Comparison of ENCODE assay signal across 8 cellular contexts in the genomic region with DNA sequence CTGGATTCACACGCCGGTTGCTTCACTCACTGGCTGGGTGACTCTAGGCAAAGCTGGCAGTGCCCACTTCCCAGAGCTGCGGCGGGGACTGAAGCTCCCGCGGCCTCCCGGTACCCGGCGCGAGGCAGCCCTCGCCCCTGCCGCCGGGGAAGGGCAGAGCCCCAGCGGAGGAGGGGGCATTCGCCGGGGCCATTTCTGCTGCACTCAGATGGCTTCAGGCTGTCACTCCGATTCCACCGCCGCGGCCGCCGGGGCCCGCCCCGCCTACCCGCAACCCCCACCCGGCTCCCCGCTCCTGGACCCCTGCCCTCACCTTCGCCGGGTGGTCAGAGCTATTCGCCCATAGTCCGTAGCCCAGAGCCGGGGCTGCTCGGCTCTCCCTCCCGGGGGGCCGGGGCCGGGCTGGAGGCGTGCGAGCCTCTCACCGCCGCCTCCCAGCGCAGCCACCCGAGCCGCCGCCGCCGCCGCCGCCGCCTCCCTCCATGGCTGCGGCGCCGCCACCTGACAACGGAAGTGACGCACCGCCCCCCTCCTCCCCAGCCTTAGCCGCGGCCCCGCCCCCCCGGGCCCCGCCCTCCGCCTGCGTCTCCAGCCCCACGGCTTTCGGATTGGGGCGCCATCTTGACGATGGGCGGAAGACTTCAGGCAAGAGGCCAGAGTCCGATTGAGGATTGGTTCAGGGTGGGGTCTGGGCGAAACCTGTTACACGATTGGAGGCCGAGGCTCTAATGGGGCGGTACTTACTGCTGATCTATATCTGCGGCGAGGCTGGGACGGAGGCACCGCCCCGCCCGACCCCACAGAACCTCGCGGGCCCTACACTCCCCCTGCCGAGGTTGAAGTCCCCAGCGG. TPM values are rescaled to one million over a fixed set of nuclear protein-coding genes. Genes with fewer than 3 reads are reported as not detected.
DNase-seq lines count a peak whose midpoint lies in the region; ATAC-seq, FAIRE-seq and TF ChIP-seq lines count a peak whose summit lies in the region.

A gene with protein sequence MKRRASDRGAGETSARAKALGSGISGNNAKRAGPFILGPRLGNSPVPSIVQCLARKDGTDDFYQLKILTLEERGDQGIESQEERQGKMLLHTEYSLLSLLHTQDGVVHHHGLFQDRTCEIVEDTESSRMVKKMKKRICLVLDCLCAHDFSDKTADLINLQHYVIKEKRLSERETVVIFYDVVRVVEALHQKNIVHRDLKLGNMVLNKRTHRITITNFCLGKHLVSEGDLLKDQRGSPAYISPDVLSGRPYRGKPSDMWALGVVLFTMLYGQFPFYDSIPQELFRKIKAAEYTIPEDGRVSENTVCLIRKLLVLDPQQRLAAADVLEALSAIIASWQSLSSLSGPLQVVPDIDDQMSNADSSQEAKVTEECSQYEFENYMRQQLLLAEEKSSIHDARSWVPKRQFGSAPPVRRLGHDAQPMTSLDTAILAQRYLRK (minus strand): TSS at position 515 of the 852 bp plus-strand sequence. CDS start 24,592 bp downstream, outside the sequence.

- 0 to 1% (median 1%) methylated on average over 55 to 82 of the region's 82 CpGs for WGBS in psoas muscle, 3 donors

- H3K9me3 ChIP-seq in right atrium auricular region (no peaks in the 10 kb centered on the region), psoas muscle (no peaks in the 10 kb centered on the region)

- intact Hi-C loops in T-helper 2 cell treated with Interferon-gamma antibody and Interleukin-4, amounts not matched to agents 100 ng/mL and 5 ng/mL, for 36 hours (cut with micrococcal nuclease): loop anchor here (1.0 to 5.0 kb wide), 9 partner anchors 12 to 1087 kb away; a partner anchor contains a TSS
- intact Hi-C loops in psoas muscle (cut with DNase I): loop anchor here in 1 of 2 donors (10.0 kb wide), 1 partner anchor 231 kb away; a partner anchor contains a TSS

- H3K27me3 ChIP-seq in right atrium auricular region: no peaks in the 10 kb centered on the region
- H3K27me3 ChIP-seq in psoas muscle (ENCODE audit: insufficient read depth in 3 of 3, low read length in 2 of 3): no peaks in the 10 kb centered on the region

- in situ Hi-C loops in GM13977 (cut with MboI; ENCODE audit: low pct_unique_long_range_greater_than_20kb, low sequenced_read_pairs, unreplicated experiment): no loop called here

- H3K27ac ChIP-seq in right atrium auricular region: peak within 1 kb of the TSS; percentile 94 to 98
- H3K27ac ChIP-seq in psoas muscle: peak within 1 kb of the TSS; percentile 92

- H3K4me3 ChIP-seq in right atrium auricular region (peak within 1 kb of the TSS; percentile 76 to 93), psoas muscle (peak within 1 kb of the TSS; percentile 94)

- no peaks in the 10 kb centered on the region for H3K36me3 ChIP-seq in right atrium auricular region
- H3K36me3 ChIP-seq in psoas muscle (ENCODE audit: insufficient read depth in 1 of 2, low read depth in 1 of 2): peaks cover 0 to under 1% of the 10 kb centered on the region in 2 donors

- TF ChIP-seq CTCF in GM13977 (IDR thresholded peaks at IDR 0.05; ENCODE audit: extremely low read depth, insufficient read depth, missing control alignments) (no peak), right atrium auricular region (IDR thresholded peaks at IDR 0.05) (no peak), psoas muscle (IDR thresholded peaks at IDR 0.05) (no peak)

- H3K4me1 ChIP-seq in right atrium auricular region (peaks cover 0 to 77% of the 10 kb centered on the region in 2 donors), psoas muscle (peaks cover 77% of the 10 kb centered on the region)

- peak; percentile 97 for DNase-seq in GM13977 (ENCODE audit: low spot score)
- peak; percentile 89 to 94 for DNase-seq in NCI-H187 (lab: John Stamatoyannopoulos, UW)
- peak; percentile 86 to 99 (median 98) for DNase-seq in anterior cingulate cortex (lab: John Stamatoyannopoulos, UW)
- DNase-seq in right atrium auricular region (ENCODE audit: low spot score): peak; percentile 99
- DNase-seq in psoas muscle: peak; percentile 98 to 99
- peak; percentile 96 for DNase-seq in urothelium cell line (ENCODE audit: low spot score)

- ATAC-seq in HG02938 (IDR thresholded peaks at IDR 0.05; ENCODE audit: unreplicated experiment) (peak; percentile 92), psoas muscle (peak; percentile 74 to 82 (median 78))

- FAIRE-seq in urothelium cell line (lab: Jason Lieb, UNC): peak; percentile 27

RNA-seq across cellular contexts. Expression of the gene that starts here (rescaled TPM):
- 48.7 and 52.8 TPM in 2 replicates for total RNA-seq in T-helper 2 cell treated with Interferon-gamma antibody and Interleukin-4, amounts not matched to agents 100 ng/mL and 5 ng/mL, for 36 hours
- total RNA-seq in right atrium auricular region (10 to 100 TPM; 50.5 to 74.7 TPM), psoas muscle (100 to 1,000 TPM in 3 of 4 donors, 10 to 100 TPM in 1; 84.4 to 218 (median 145) TPM)
- polyA plus RNA-seq in psoas muscle: 100 to 1,000 TPM in 2 of 3 donors, 10 to 100 TPM in 1; 93.0 to 312 (median 182) TPM

Comparison
In these comparisons a context has a peak if more than half of its experiments do, and no peak if none do; other contexts are left out.
1. Peak in every context shown above with its lines: DNase-seq, ATAC-seq, H3K4me3 ChIP-seq and H3K27ac ChIP-seq.